ENCODE assay signal across 5 cellular contexts in the genomic region with DNA sequence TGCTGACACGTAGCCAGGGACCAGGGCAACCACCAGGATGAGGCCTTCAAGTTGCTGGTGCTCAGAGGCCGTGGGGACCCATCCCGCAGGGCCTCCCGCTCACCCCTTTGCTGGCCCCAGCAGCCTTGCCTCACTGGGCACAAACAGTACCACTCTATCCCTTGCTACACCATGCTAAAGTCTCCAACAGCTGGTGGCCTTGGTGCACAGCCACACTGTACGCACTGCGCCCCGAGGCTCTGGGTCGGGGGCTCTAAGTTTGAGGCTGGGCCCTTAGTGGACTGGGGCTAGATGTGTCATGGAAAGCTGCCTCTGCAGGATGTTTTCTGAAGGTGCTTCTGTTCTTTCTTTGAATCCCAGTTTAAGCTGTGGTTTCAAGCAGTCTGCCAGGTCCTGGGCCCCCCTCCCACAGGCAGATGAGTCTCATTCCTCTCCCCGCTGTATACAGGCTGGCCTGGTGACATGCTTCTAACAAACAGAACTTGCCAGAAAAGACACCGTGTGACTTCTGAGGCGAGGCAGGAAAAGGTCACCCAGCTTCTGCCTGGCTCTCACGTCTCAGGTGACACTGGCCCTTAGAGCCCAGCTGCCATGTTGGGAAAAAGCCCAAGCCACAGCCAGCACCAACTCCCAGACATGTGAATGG. TPM values are rescaled to one million over a fixed set of nuclear protein-coding genes. Genes with fewer than 3 reads are reported as not detected.
"Had no signal": no experiment of that assay in that cellular context is flagged by ENCODE, and none has a peak within 500 bp of the region (broad histone marks: within the 10 kb centered on the region; RNA-seq: fewer than 3 reads in every experiment).

No MANE protein-coding gene starts in this region.

RNA-seq across cellular contexts. Expression of a gene that starts 15.7 kb away (rescaled TPM):
- total RNA-seq: dermis microvascular lymphatic vessel endothelial cell, endothelial cell of umbilical vein, fibroblast of lung, fibroblast of villous mesenchyme, glomerular endothelial cell had no signal
- polyA plus RNA-seq: endothelial cell of umbilical vein had no signal
